1 cellular context compared by ENCODE assay signal in the genomic region with DNA sequence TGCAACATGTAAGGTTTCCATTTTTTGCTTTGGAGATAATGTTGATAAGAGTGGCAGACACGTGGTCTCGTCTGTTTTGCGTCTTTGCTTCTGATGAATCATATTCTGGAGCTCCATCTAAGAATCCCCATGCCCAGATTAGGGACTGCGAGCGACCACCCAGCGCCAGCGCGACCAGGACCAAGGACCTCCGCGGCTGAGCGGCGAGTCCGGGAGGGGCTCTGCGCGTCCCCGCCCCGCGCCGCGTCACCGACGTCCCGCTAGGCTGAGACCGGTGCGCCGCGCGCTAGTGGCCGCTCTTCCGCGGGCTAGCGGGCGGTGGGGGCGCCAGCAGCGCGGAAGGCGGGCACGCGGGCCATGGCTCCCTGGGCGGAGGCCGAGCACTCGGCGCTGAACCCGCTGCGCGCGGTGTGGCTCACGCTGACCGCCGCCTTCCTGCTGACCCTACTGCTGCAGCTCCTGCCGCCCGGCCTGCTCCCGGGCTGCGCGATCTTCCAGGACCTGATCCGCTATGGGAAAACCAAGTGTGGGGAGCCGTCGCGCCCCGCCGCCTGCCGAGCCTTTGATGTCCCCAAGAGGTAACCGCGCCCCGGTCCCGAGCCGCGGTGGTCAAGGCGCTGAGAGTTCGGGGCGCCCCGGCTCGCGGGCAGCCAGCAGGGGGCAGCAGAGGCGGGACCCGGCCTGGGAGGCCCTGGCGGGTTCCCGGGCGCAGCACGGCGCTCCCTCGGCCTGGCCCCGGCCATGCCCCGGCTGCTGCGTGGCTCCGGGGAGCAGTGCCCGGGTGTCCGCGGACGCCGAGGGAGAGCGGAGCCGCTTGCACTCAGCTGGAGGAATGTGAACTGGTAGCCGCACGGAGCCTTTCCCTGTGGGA.
TF ChIP-seq lines count a peak whose summit lies in the region.

A gene (plus strand): TSS at position 263 of the 871 bp plus-strand sequence. CDS start 95 bp downstream, at position 358.

TF ChIP-seq in H1, 55 proteins besides CTCF, POLR2A, EP300 and RAD21 (continues in another document):
- TF ChIP-seq GABPA (IDR thresholded peaks at IDR 0.05; ENCODE audit: borderline replicate concordance, insufficient read depth, low read length) (no peak), SIRT6 (IDR thresholded peaks at IDR 0.05; ENCODE audit: low read length) (no peak), KDM1A (IDR thresholded peaks at IDR 0.05; ENCODE audit: borderline replicate concordance, low read length) (peak; percentile 48; the same call in 1 of the 2 replicates), SP2 (IDR thresholded peaks at IDR 0.05; ENCODE audit: low read length) (no peak), FOSL1 (IDR thresholded peaks at IDR 0.05; ENCODE audit: insufficient read depth, low read depth, low read length) (no peak), PHF8 (conservative IDR thresholded peaks at IDR 0.05; ENCODE audit: low read depth, low read length) (peak; percentile 77), KDM4A (IDR thresholded peaks at IDR 0.05; ENCODE audit: low read depth, low read length, severe bottlenecking) (peak; percentile 90), ASH2L (IDR thresholded peaks at IDR 0.05; ENCODE audit: low read length) (peak; percentile 97), SAP30 (IDR thresholded peaks at IDR 0.05; ENCODE audit: insufficient read depth, insufficient replicate concordance, low read length) (no peak), TAF7 (optimal IDR thresholded peaks at IDR 0.05; ENCODE audit: borderline replicate concordance, low read depth, low read length) (peak; percentile 59), BCL11A (IDR thresholded peaks at IDR 0.05; ENCODE audit: low read depth in 2 of 2, low read length in 2 of 2) (no peak), POU5F1 (IDR thresholded peaks at IDR 0.05; ENCODE audit: low read depth, low read length) (no peak), SUZ12 (IDR thresholded peaks at IDR 0.05; ENCODE audit: low read length) (no peak), TBP (IDR thresholded peaks at IDR 0.05; ENCODE audit: low read depth, low read length) (no peak; the same call in 1 of the 2 replicates), CTBP2 (IDR thresholded peaks at IDR 0.05; ENCODE audit: borderline replicate concordance, insufficient read depth, insufficient read length, low read length) (peak; percentile 61), CREB1 (IDR thresholded peaks at IDR 0.05) (peak; percentile 81), NANOG (IDR thresholded peaks at IDR 0.05; ENCODE audit: insufficient read depth, low read depth, low read length, poor library complexity, severe bottlenecking) (peak; percentile 33), RBBP5 (IDR thresholded peaks at IDR 0.05; ENCODE audit: borderline replicate concordance, low read depth, low read length) (peak; percentile 85; the same call in 1 of the 2 replicates), EGR1 (IDR thresholded peaks at IDR 0.05; ENCODE audit: borderline replicate concordance, low read depth, low read length) (no peak), SP1 (IDR thresholded peaks at IDR 0.05; ENCODE audit: low read depth, low read length) (no peak), POLR2AphosphoS5 (IDR thresholded peaks at IDR 0.05; ENCODE audit: low read depth, low read length) (peak; percentile 62; the same call in 1 of the 2 replicates), KDM5A (IDR thresholded peaks at IDR 0.05; ENCODE audit: low read length) (no peak; the same call in 1 of the 2 replicates), TCF12 (IDR thresholded peaks at IDR 0.05; ENCODE audit: low read depth, low read length) (no peak), MAFK (IDR thresholded peaks at IDR 0.05; ENCODE audit: low read depth, low read length) (no peak), RNF2 (IDR thresholded peaks at IDR 0.05; ENCODE audit: borderline replicate concordance, low read depth, low read length, missing control alignments, poor library complexity, severe bottlenecking) (peak; percentile 30), RFX5 (IDR thresholded peaks at IDR 0.05; ENCODE audit: borderline replicate concordance, low read depth, low read length) (no peak), CEBPB (IDR thresholded peaks at IDR 0.05; ENCODE audit: low read depth, low read length) (no peak), SP4 (IDR thresholded peaks at IDR 0.05; ENCODE audit: low read length) (no peak), EZH2 (IDR thresholded peaks at IDR 0.05; ENCODE audit: low read depth, low read length, severe bottlenecking) (no peak), BACH1 (IDR thresholded peaks at IDR 0.05; ENCODE audit: low read length) (no peak), CBX5 (IDR thresholded peaks at IDR 0.05; ENCODE audit: low read depth, low read length) (no peak), NRF1 (IDR thresholded peaks at IDR 0.05; ENCODE audit: low read depth, low read length) (no peak), TEAD4 (IDR thresholded peaks at IDR 0.05; ENCODE audit: low read depth, low read length) (0 out of 2 replicates have a peak, but pooled peaks have one; percentile 10), HDAC2 (IDR thresholded peaks at IDR 0.05; ENCODE audit: borderline replicate concordance in 1 of 2, low read depth in 2 of 2, low read length in 2 of 2) (peak in 1 of 2 experiments; percentile 93; a peak in 1 of 4 replicates), YY1 (IDR thresholded peaks at IDR 0.05; ENCODE audit: low read depth, low read length) (no peak; the same call in none of the 2 replicates), TAF1 (IDR thresholded peaks at IDR 0.05; ENCODE audit: low read depth, low read length) (peak; percentile 54; the same call in 1 of the 2 replicates), BRCA1 (IDR thresholded peaks at IDR 0.05; ENCODE audit: low read depth, low read length) (no peak), RXRA (IDR thresholded peaks at IDR 0.05; ENCODE audit: insufficient read depth, low read depth, low read length) (no peak), SRF (IDR thresholded peaks at IDR 0.05; ENCODE audit: low read depth, low read length) (no peak), CHD2 (IDR thresholded peaks at IDR 0.05; ENCODE audit: low read length) (no peak), JUN (IDR thresholded peaks at IDR 0.05; ENCODE audit: low read depth, low read length) (no peak), ZNF274 (IDR thresholded peaks at IDR 0.05; ENCODE audit: borderline replicate concordance, extremely low read depth, low read length) (no peak), GTF2F1 (IDR thresholded peaks at IDR 0.05; ENCODE audit: borderline replicate concordance, low read depth, low read length) (no peak), SIX5 (IDR thresholded peaks at IDR 0.05; ENCODE audit: low read depth, low read length) (no peak), JUND (IDR thresholded peaks at IDR 0.05; ENCODE audit: low read length) (no peak), SIN3A (conservative IDR thresholded peaks at IDR 0.05 in 1 of 2, IDR thresholded peaks at IDR 0.05 in 1 of 2; ENCODE audit: low read depth in 1 of 2, low read length in 2 of 2) (no peak), CBX8 (IDR thresholded peaks at IDR 0.05; ENCODE audit: borderline replicate concordance, low read depth, low read length) (no peak), CHD1 (IDR thresholded peaks at IDR 0.05; ENCODE audit: low read depth, low read length) (no peak)
- TF ChIP-seq, protein P1, sequence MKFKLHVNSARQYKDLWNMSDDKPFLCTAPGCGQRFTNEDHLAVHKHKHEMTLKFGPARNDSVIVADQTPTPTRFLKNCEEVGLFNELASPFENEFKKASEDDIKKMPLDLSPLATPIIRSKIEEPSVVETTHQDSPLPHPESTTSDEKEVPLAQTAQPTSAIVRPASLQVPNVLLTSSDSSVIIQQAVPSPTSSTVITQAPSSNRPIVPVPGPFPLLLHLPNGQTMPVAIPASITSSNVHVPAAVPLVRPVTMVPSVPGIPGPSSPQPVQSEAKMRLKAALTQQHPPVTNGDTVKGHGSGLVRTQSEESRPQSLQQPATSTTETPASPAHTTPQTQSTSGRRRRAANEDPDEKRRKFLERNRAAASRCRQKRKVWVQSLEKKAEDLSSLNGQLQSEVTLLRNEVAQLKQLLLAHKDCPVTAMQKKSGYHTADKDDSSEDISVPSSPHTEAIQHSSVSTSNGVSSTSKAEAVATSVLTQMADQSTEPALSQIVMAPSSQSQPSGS (IDR thresholded peaks at IDR 0.05; ENCODE audit: low read length), result no peak
- TF ChIP-seq, protein P2, sequence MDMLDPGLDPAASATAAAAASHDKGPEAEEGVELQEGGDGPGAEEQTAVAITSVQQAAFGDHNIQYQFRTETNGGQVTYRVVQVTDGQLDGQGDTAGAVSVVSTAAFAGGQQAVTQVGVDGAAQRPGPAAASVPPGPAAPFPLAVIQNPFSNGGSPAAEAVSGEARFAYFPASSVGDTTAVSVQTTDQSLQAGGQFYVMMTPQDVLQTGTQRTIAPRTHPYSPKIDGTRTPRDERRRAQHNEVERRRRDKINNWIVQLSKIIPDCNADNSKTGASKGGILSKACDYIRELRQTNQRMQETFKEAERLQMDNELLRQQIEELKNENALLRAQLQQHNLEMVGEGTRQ (IDR thresholded peaks at IDR 0.05; ENCODE audit: low read length), result no peak
- TF ChIP-seq, protein P3, sequence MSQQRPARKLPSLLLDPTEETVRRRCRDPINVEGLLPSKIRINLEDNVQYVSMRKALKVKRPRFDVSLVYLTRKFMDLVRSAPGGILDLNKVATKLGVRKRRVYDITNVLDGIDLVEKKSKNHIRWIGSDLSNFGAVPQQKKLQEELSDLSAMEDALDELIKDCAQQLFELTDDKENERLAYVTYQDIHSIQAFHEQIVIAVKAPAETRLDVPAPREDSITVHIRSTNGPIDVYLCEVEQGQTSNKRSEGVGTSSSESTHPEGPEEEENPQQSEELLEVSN (IDR thresholded peaks at IDR 0.05), result no peak; the same call in 1 of the 2 replicates
- TF ChIP-seq, protein P4, sequence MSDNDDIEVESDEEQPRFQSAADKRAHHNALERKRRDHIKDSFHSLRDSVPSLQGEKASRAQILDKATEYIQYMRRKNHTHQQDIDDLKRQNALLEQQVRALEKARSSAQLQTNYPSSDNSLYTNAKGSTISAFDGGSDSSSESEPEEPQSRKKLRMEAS (IDR thresholded peaks at IDR 0.05), result peak; percentile 73
- TF ChIP-seq, protein P5, sequence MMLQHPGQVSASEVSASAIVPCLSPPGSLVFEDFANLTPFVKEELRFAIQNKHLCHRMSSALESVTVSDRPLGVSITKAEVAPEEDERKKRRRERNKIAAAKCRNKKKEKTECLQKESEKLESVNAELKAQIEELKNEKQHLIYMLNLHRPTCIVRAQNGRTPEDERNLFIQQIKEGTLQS (IDR thresholded peaks at IDR 0.05; ENCODE audit: insufficient read depth, low read depth, low read length), result no peak
- TF ChIP-seq, protein P6, sequence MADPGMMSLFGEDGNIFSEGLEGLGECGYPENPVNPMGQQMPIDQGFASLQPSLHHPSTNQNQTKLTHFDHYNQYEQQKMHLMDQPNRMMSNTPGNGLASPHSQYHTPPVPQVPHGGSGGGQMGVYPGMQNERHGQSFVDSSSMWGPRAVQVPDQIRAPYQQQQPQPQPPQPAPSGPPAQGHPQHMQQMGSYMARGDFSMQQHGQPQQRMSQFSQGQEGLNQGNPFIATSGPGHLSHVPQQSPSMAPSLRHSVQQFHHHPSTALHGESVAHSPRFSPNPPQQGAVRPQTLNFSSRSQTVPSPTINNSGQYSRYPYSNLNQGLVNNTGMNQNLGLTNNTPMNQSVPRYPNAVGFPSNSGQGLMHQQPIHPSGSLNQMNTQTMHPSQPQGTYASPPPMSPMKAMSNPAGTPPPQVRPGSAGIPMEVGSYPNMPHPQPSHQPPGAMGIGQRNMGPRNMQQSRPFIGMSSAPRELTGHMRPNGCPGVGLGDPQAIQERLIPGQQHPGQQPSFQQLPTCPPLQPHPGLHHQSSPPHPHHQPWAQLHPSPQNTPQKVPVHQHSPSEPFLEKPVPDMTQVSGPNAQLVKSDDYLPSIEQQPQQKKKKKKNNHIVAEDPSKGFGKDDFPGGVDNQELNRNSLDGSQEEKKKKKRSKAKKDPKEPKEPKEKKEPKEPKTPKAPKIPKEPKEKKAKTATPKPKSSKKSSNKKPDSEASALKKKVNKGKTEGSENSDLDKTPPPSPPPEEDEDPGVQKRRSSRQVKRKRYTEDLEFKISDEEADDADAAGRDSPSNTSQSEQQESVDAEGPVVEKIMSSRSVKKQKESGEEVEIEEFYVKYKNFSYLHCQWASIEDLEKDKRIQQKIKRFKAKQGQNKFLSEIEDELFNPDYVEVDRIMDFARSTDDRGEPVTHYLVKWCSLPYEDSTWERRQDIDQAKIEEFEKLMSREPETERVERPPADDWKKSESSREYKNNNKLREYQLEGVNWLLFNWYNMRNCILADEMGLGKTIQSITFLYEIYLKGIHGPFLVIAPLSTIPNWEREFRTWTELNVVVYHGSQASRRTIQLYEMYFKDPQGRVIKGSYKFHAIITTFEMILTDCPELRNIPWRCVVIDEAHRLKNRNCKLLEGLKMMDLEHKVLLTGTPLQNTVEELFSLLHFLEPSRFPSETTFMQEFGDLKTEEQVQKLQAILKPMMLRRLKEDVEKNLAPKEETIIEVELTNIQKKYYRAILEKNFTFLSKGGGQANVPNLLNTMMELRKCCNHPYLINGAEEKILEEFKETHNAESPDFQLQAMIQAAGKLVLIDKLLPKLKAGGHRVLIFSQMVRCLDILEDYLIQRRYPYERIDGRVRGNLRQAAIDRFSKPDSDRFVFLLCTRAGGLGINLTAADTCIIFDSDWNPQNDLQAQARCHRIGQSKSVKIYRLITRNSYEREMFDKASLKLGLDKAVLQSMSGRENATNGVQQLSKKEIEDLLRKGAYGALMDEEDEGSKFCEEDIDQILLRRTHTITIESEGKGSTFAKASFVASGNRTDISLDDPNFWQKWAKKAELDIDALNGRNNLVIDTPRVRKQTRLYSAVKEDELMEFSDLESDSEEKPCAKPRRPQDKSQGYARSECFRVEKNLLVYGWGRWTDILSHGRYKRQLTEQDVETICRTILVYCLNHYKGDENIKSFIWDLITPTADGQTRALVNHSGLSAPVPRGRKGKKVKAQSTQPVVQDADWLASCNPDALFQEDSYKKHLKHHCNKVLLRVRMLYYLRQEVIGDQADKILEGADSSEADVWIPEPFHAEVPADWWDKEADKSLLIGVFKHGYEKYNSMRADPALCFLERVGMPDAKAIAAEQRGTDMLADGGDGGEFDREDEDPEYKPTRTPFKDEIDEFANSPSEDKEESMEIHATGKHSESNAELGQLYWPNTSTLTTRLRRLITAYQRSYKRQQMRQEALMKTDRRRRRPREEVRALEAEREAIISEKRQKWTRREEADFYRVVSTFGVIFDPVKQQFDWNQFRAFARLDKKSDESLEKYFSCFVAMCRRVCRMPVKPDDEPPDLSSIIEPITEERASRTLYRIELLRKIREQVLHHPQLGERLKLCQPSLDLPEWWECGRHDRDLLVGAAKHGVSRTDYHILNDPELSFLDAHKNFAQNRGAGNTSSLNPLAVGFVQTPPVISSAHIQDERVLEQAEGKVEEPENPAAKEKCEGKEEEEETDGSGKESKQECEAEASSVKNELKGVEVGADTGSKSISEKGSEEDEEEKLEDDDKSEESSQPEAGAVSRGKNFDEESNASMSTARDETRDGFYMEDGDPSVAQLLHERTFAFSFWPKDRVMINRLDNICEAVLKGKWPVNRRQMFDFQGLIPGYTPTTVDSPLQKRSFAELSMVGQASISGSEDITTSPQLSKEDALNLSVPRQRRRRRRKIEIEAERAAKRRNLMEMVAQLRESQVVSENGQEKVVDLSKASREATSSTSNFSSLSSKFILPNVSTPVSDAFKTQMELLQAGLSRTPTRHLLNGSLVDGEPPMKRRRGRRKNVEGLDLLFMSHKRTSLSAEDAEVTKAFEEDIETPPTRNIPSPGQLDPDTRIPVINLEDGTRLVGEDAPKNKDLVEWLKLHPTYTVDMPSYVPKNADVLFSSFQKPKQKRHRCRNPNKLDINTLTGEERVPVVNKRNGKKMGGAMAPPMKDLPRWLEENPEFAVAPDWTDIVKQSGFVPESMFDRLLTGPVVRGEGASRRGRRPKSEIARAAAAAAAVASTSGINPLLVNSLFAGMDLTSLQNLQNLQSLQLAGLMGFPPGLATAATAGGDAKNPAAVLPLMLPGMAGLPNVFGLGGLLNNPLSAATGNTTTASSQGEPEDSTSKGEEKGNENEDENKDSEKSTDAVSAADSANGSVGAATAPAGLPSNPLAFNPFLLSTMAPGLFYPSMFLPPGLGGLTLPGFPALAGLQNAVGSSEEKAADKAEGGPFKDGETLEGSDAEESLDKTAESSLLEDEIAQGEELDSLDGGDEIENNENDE (IDR thresholded peaks at IDR 0.05; ENCODE audit: insufficient replicate concordance, low read length), result no peak
